9 cellular contexts compared by ENCODE assay signal in the genomic region with DNA sequence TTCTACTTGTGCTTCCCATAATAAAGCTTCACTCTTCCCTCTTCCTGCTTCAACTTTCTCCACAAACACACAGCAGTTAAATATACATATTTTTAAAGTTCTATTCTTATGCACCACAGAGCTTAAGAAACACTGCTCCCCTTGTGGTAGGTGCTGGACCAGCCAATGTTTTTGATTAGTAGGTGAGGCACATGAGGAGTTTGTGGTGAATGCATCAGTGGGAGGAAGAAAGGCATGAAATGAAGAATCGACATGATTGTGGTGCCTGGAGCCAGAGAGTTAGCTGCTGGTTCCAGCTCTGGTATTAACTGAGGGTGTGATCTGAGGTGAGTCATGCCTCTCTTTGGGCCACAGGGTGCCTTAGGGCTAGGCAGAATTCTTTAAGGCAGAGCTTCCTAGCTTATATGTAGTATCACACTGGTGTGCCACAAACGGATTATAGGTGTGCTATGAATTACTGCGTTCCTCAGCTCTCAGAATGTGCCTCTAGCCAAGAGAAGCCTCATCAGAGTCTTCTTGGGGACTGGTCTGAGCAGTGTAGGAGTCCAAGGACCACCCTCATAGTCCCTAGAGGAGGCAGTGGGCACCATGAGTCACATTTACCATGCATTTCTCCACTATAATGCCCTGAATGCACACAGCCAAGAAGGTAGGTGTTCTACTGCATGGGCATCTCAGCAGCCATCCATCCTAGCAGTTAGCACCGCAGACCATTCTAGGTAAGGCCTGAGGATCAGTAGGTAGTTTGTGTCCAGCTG.
DNase-seq lines count a peak whose midpoint lies in the region; ATAC-seq and TF ChIP-seq lines count a peak whose summit lies in the region.
"Had no signal": no experiment of that assay in that cellular context is flagged by ENCODE, and none has a peak within 500 bp of the region (broad histone marks: within the 10 kb centered on the region; RNA-seq: fewer than 3 reads in every experiment).

No MANE protein-coding gene starts in this region.

- no peaks in the 10 kb centered on the region for H3K9me3 ChIP-seq in SK-N-MC (ENCODE audit: low read depth, low read length)
- H3K9me3 ChIP-seq in stomach, result peaks cover 0 to 8% (median 5%) of the 10 kb centered on the region in 4 donors

- H3K27me3 ChIP-seq in stomach, result no peaks in the 10 kb centered on the region

- H3K36me3 Mint-ChIP-seq in osteocyte (ENCODE audit: unreplicated experiment), result no peaks in the 10 kb centered on the region

- H3K4me3 ChIP-seq in SK-N-MC, result no peak overlapping the region
- no peak overlapping the region for H3K4me3 ChIP-seq in stomach

- TF ChIP-seq POLR2A in stomach (IDR thresholded peaks at IDR 0.05), result no peak

- TF ChIP-seq CTCF in osteocyte (IDR thresholded peaks at IDR 0.05) (peak; percentile 51), stomach (IDR thresholded peaks at IDR 0.05) (no peak)

- peaks cover 20% of the 10 kb centered on the region for H3K4me1 Mint-ChIP-seq in osteocyte (ENCODE audit: unreplicated experiment)

- peaks cover under 1% of the 10 kb centered on the region for H3K9me3 Mint-ChIP-seq in osteocyte (ENCODE audit: unreplicated experiment)

- no peak for TF ChIP-seq EP300 in stomach (IDR thresholded peaks at IDR 0.05)

- no peaks in the 10 kb centered on the region for H3K36me3 ChIP-seq in SK-N-MC (ENCODE audit: insufficient read depth, low read length)
- H3K36me3 ChIP-seq in stomach, result no peaks in the 10 kb centered on the region

- ATAC-seq in GM19023 (IDR thresholded peaks at IDR 0.05; ENCODE audit: unreplicated experiment) (peak; percentile 69), HG03095 (IDR thresholded peaks at IDR 0.05; ENCODE audit: unreplicated experiment) (peak; percentile 43)
- ATAC-seq: Panc1 had no signal

- intact Hi-C loops in stomach (cut with DNase I; ENCODE audit: low total_unique reads), result no loop called here

- H3K27me3 Mint-ChIP-seq in osteocyte (ENCODE audit: unreplicated experiment), result no peaks in the 10 kb centered on the region

- H3K4me3 Mint-ChIP-seq in osteocyte (ENCODE audit: unreplicated experiment), result no peak overlapping the region

- H3K27ac ChIP-seq in SK-N-MC (0 out of 2 replicates have a peak overlapping the region, but pooled peaks have one; percentile 16), stomach (no peak overlapping the region)

- H3K27ac Mint-ChIP-seq in osteocyte (ENCODE audit: unreplicated experiment), result no peak overlapping the region

- 63 to 80% (median 74%) methylated on average over 3 to 4 of the region's 4 CpGs for WGBS in stomach, 5 donors

- H3K4me1 ChIP-seq in stomach, result peaks cover 0 to 18% (median 0%) of the 10 kb centered on the region in 4 donors

- DNase-seq in AML-193 (lab: John Stamatoyannopoulos, UW), result peak; percentile 50 to 54
- peak; percentile 39 for DNase-seq in SK-N-MC (ENCODE audit: low read depth, low spot score)
- DNase-seq in astrocyte of the hippocampus (ENCODE audit: low read depth, low spot score), result peak; percentile 75
- no peak for DNase-seq in osteocyte (ENCODE audit: extremely low spot score, unreplicated experiment)
- DNase-seq in stomach, result no peak
- DNase-seq in NCI-H446 treated with DMSO at 0.1 percent for 48 hours (lab: John Stamatoyannopoulos, UW), result no peak

- no peak overlapping the region for H3K9ac ChIP-seq in SK-N-MC (ENCODE audit: insufficient read length)

Comparison
In these comparisons a context has a peak if more than half of its experiments do, and no peak if none do; other contexts are left out.
1. DNase-seq: peak in AML-193 (2 of 2), SK-N-MC (single experiment) and astrocyte of the hippocampus (single experiment); none in osteocyte (single experiment), stomach (single experiment) and NCI-H446 treated with DMSO at 0.1 percent for 48 hours (single experiment).